1 cellular context compared by ENCODE assay signal in the genomic region with DNA sequence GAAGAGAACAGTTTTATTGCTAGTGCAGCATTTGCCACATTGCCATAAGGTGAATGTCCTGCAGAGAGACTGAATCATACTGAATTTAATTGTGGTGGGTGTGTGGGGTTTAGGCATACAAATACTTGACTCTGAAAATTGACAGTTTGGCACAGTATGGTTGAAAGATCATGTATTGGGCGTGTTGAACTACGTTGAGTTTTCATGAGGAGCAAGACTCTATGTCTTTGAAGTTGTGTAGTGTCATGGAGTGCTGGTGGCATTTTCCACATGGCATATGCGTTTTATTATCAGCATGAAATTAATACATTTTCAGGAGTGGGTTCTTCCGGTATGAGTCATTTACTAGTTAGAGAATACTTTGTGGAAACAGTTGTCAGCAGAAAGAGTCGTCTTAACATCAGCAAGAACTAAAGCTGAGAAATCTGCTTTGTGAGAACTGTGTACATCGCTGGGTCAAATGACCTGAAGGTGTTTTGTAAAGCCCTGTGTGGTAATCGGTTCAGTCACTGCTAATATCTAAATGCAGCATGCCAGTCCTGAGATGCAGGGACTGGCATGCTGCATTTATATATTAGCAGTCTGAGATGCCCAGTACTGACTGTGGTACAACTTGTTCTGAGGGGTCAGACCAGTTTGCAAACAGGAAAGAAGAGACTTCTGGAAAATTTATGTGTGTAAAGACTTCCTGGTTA.
TF ChIP-seq lines count a peak whose summit lies in the region.

No MANE protein-coding gene starts in this region.

TF ChIP-seq in A549, 52 proteins besides CTCF, POLR2A, EP300 and RAD21 (continued from another document):
- TF ChIP-seq BHLHE40 (IDR thresholded peaks at IDR 0.05; ENCODE audit: low read depth, low read length) (no peak), HOXA7 (CRISPR knock-in tag; IDR thresholded peaks at IDR 0.05) (no peak)
